9 cellular contexts compared by ENCODE assay signal in genomic region chr21:42850866-42851391, GRCh38. TPM values are rescaled to one million over a fixed set of nuclear protein-coding genes. Genes with fewer than 3 reads are reported as not detected.
DNase-seq lines count a peak whose midpoint lies in the region; ATAC-seq and TF ChIP-seq lines count a peak whose summit lies in the region.
"Had no signal": no experiment of that assay in that cellular context is flagged by ENCODE, and none has a peak within 500 bp of the region (broad histone marks: within the 10 kb centered on the region; RNA-seq: fewer than 3 reads in every experiment).

No MANE protein-coding gene starts in this region.

- no peak overlapping the region for H3K4me3 ChIP-seq in aorta (ENCODE audit: low read length in 2 of 2)

- intact Hi-C loops in aorta (cut with DNase I) = no loop called here

- H3K4me1 ChIP-seq in aorta (ENCODE audit: control insufficient read depth in 1 of 2, insufficient read depth in 2 of 2, low read length in 2 of 2) = no peaks in the 10 kb centered on the region

- H3K9me3 Mint-ChIP-seq in activated CD4-positive, alpha-beta T cell treated with anti-CD3 and anti-CD28 coated beads, Interleukin-2, amount 10 ng/mL, durations not matched to agents 7 days and 5 days = no peaks in the 10 kb centered on the region
- H3K9me3 Mint-ChIP-seq: brain had no signal

- no peaks in the 10 kb centered on the region for H3K27me3 Mint-ChIP-seq in activated CD4-positive, alpha-beta T cell treated with anti-CD3 and anti-CD28 coated beads, Interleukin-2, amount 10 ng/mL, durations not matched to agents 7 days and 5 days
- H3K27me3 Mint-ChIP-seq: brain had no signal

- POLR2A ChIA-PET in activated CD4-positive, alpha-beta T cell treated with anti-CD3 and anti-CD28 coated beads, Interleukin-2, amount 10 ng/mL, durations not matched to agents 7 days and 5 days (lab: Charles Lee) = no interaction called here

- ATAC-seq in aorta (ENCODE audit: low FRiP score) = peak; percentile 3
- ATAC-seq in GM19023 (IDR thresholded peaks at IDR 0.05; ENCODE audit: unreplicated experiment) = no peak

- H3K36me3 ChIP-seq in aorta (ENCODE audit: control insufficient read depth in 1 of 2, insufficient read depth in 2 of 2, low read length in 1 of 2) = peaks cover 0 to 12% of the 10 kb centered on the region in 2 donors

- no peaks in the 10 kb centered on the region for H3K4me1 Mint-ChIP-seq in activated CD4-positive, alpha-beta T cell treated with anti-CD3 and anti-CD28 coated beads, Interleukin-2, amount 10 ng/mL, durations not matched to agents 7 days and 5 days
- H3K4me1 Mint-ChIP-seq: brain had no signal

- H3K36me3 Mint-ChIP-seq in activated CD4-positive, alpha-beta T cell treated with anti-CD3 and anti-CD28 coated beads, Interleukin-2, amount 10 ng/mL, durations not matched to agents 7 days and 5 days (ENCODE audit: low read depth) = peaks cover 45% of the 10 kb centered on the region

- no peak overlapping the region for H3K27ac Mint-ChIP-seq in activated CD4-positive, alpha-beta T cell treated with anti-CD3 and anti-CD28 coated beads, Interleukin-2, amount 10 ng/mL, durations not matched to agents 7 days and 5 days

- no peak overlapping the region for H3K27ac ChIP-seq in aorta (ENCODE audit: low read depth in 1 of 2, low read length in 2 of 2)

- no peaks in the 10 kb centered on the region for H3K27me3 ChIP-seq in aorta (ENCODE audit: control insufficient read depth in 1 of 2, insufficient read depth in 2 of 2, low read length in 1 of 2)

- no peak overlapping the region for H3K4me3 Mint-ChIP-seq in activated CD4-positive, alpha-beta T cell treated with anti-CD3 and anti-CD28 coated beads, Interleukin-2, amount 10 ng/mL, durations not matched to agents 7 days and 5 days
- H3K4me3 Mint-ChIP-seq: brain had no signal

- peak; percentile 35 for TF ChIP-seq CTCF in AG09319 (IDR thresholded peaks at IDR 0.05; ENCODE audit: low read depth, low read length)
- peak; percentile 57 for TF ChIP-seq CTCF in GM20000 (IDR thresholded peaks at IDR 0.05; ENCODE audit: extremely low read depth, missing control alignments)

- DNase-seq in AG09319 (ENCODE audit: extremely low read depth, low read depth) (no peak), GM20000 (ENCODE audit: low spot score) (peak; percentile 68), hepatic stellate cell (ENCODE audit: low spot score) (peak; percentile 30), aorta (no peak), GF-D8 (lab: John Stamatoyannopoulos, UW) (no peak), anterior cingulate cortex (lab: John Stamatoyannopoulos, UW) (no peak)
- peak; percentile 42 for DNase-seq in activated CD4-positive, alpha-beta T cell treated with anti-CD3 and anti-CD28 coated beads, Interleukin-2, amount 10 ng/mL, durations not matched to agents 7 days and 5 days

- 84 to 87% methylated on average over 21 of the region's 21 CpGs for WGBS in aorta, 2 donors

- no peaks in the 10 kb centered on the region for H3K9me3 ChIP-seq in aorta (ENCODE audit: control insufficient read depth, low read length)

- CTCF ChIA-PET in activated CD4-positive, alpha-beta T cell treated with anti-CD3 and anti-CD28 coated beads, Interleukin-2, amount 10 ng/mL, durations not matched to agents 7 days and 5 days (lab: Charles Lee) = interaction anchor here (0.6 to 1.5 kb wide), 3 partner anchors 8 to 260 kb away, joined by 3 to 4 read pairs (median 3); no protein-coding TSS in a partner anchor

RNA-seq across cellular contexts. Expression of gene WDR4, which starts 28.4 kb away (rescaled TPM):
- total RNA-seq in activated CD4-positive, alpha-beta T cell treated with anti-CD3 and anti-CD28 coated beads, Interleukin-2, amount 10 ng/mL, durations not matched to agents 7 days and 5 days = 10 to 100 TPM; 23.9 to 32.7 TPM
- 10 to 100 TPM; 13.3 to 13.9 TPM for total RNA-seq in aorta
- 1 to 10 TPM; 2.5 to 3.4 TPM for polyA plus RNA-seq in aorta

RNA-seq across cellular contexts. Expression of gene NDUFV3, which starts 42.2 kb away (rescaled TPM):
- 10 to 100 TPM; 25.0 to 27.0 TPM for total RNA-seq in activated CD4-positive, alpha-beta T cell treated with anti-CD3 and anti-CD28 coated beads, Interleukin-2, amount 10 ng/mL, durations not matched to agents 7 days and 5 days
- total RNA-seq in aorta = 10 to 100 TPM; 29.7 to 34.4 TPM
- 10 to 100 TPM; 16.3 to 24.0 TPM for polyA plus RNA-seq in aorta

Comparison
In these comparisons a context has a peak if more than half of its experiments do, and no peak if none do; other contexts are left out.
1. DNase-seq: peak in GM20000 (single experiment), activated CD4-positive, alpha-beta T cell treated with anti-CD3 and anti-CD28 coated beads, Interleukin-2, amount 10 ng/mL, durations not matched to agents 7 days and 5 days (single experiment) and hepatic stellate cell (single experiment); none in AG09319 (single experiment), aorta (0 of 2), GF-D8 (single experiment) and anterior cingulate cortex (0 of 58).